Comparison of ENCODE assay signal across 2 cellular contexts in the genomic region with DNA sequence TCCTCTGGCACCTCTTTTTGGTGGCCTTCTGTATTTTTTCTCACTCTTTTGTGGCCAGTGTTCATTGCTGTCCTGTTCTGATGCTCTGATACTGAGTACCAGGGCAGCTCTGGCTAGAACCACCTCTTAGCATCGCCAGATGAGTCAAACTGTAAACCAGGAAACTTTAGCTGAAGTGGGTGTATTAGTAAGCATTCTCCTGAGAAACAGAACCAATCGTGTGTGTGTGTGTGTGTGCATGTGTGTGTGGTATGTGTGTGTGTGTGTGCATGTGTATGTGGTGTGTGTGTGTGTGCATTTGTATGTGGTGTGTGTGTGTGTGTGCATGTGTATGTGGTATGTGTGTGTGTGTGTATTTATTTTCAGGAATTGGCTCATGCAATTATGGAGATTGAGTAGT.
TF ChIP-seq lines count a peak whose summit lies in the region.

No MANE protein-coding gene starts in this region.

TF ChIP-seq in GM12891, 5 proteins besides CTCF, POLR2A, EP300 and RAD21:
- TF ChIP-seq SPI1 (IDR thresholded peaks at IDR 0.05; ENCODE audit: low read depth, low read length) (no peak), TAF1 (IDR thresholded peaks at IDR 0.05; ENCODE audit: low read depth, low read length) (no peak), POU2F2 (IDR thresholded peaks at IDR 0.05; ENCODE audit: low read depth, low read length) (no peak), PAX5 (IDR thresholded peaks at IDR 0.05; ENCODE audit: insufficient read depth, low read length, severe bottlenecking) (no peak), POLR2AphosphoS5 (IDR thresholded peaks at IDR 0.05; ENCODE audit: low read depth, low read length) (no peak)

TF ChIP-seq in H1, 55 proteins besides CTCF, POLR2A, EP300 and RAD21:
- TF ChIP-seq CTBP2 (IDR thresholded peaks at IDR 0.05; ENCODE audit: borderline replicate concordance, insufficient read depth, insufficient read length, low read length) (no peak), HDAC6 (IDR thresholded peaks at IDR 0.05; ENCODE audit: low read depth, low read length) (no peak), CHD7 (IDR thresholded peaks at IDR 0.05; ENCODE audit: insufficient replicate concordance, low read length) (no peak)
